ENCODE assay signal across 18 cellular contexts in the genomic region with DNA sequence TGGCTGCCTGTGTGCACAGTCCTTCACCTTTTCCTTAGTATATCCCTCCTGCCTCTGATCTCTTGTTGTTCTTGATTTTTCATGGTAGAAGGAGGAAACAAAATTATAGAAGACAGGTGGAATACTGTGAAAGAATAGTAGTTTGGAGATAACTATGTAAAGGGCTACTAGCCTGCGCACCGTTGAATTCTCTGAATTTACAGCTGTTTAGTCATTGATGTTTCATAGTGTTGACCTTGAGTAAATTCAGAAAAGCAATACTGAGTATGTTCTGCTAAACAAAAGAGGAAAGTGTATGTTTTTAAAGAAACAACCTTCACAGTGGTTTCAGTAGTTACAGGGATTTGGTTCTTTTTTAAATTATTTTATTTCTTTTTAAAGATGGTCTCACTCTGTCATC. TPM values are rescaled to one million over a fixed set of nuclear protein-coding genes. Genes with fewer than 3 reads are reported as not detected.
A peak's percentile ranks its signal among the peaks of the same experiment; 100 is the strongest.
DNase-seq lines count a peak whose midpoint lies in the region; ATAC-seq and TF ChIP-seq lines count a peak whose summit lies in the region.
"Had no signal": no experiment of that assay in that cellular context is flagged by ENCODE, and none has a peak within 500 bp of the region (broad histone marks: within the 10 kb centered on the region; RNA-seq: fewer than 3 reads in every experiment).

No MANE protein-coding gene starts in this region.

- no peaks in the 10 kb centered on the region for H3K79me1 ChIP-seq in trophoblast cell (ENCODE audit: low read length)

- H3K23ac ChIP-seq in trophoblast cell (ENCODE audit: low read length): no peak overlapping the region

- H3K27me3 Mint-ChIP-seq in HFFc6 (ENCODE audit: insufficient read depth) (no peaks in the 10 kb centered on the region), T-cell (no peaks in the 10 kb centered on the region), type B pancreatic cell (no peaks in the 10 kb centered on the region)
- H3K27me3 Mint-ChIP-seq: activated CD4-positive, alpha-beta memory T cell treated with anti-CD3 and anti-CD28 coated beads, Interleukin-2, amount 10 ng/mL, durations not matched to agents 7 days and 5 days; B cell had no signal

- H3K79me2 ChIP-seq in trophoblast cell (ENCODE audit: control insufficient read depth, insufficient read depth, low read length, poor library complexity): peaks cover 2% of the 10 kb centered on the region

- H3K4me2 ChIP-seq in trophoblast cell (ENCODE audit: low read length): no peak overlapping the region

- H4K8ac ChIP-seq in trophoblast cell (ENCODE audit: low read depth, low read length): no peak overlapping the region

- no peak overlapping the region for H3K18ac ChIP-seq in trophoblast cell (ENCODE audit: low read length)

- CTCF ChIA-PET in T-cell (lab: Charles Lee): no interaction called here

- H2AFZ ChIP-seq in trophoblast cell (ENCODE audit: insufficient read depth, low read length, poor library complexity): no peak overlapping the region

- no peak for TF ChIP-seq CTCF in HFFc6 (IDR thresholded peaks at IDR 0.05)
- no peak for TF ChIP-seq CTCF in type B pancreatic cell (conservative IDR thresholded peaks at IDR 0.05)

- H2BK5ac ChIP-seq in trophoblast cell (ENCODE audit: low read depth, low read length, poor library complexity): no peak overlapping the region

- POLR2A ChIA-PET in T-cell (lab: Charles Lee): no interaction called here

- H2BK12ac ChIP-seq in trophoblast cell (ENCODE audit: low read length): no peak overlapping the region

- H3K4me1 Mint-ChIP-seq in HFFc6 (ENCODE audit: low read depth) (peaks cover 44% of the 10 kb centered on the region), T-cell (peaks cover 35 to 53% (median 53%) of the 10 kb centered on the region in 3 donors), type B pancreatic cell (ENCODE audit: unreplicated experiment) (peaks cover 22% of the 10 kb centered on the region)

- H3K36me3 ChIP-seq in trophoblast cell (ENCODE audit: control insufficient read depth in 1 of 2, insufficient read depth in 2 of 2, low read length in 2 of 2): peaks cover 0 to 2% of the 10 kb centered on the region in 2 experiments
- H3K36me3 ChIP-seq: heart left ventricle, left lung, suprapubic skin had no signal

- H3K36me3 Mint-ChIP-seq in HFFc6 (ENCODE audit: low read depth) (no peaks in the 10 kb centered on the region), T-cell (peaks cover 6% of the 10 kb centered on the region), type B pancreatic cell (peaks cover 5% of the 10 kb centered on the region)

- H2BK120ac ChIP-seq in trophoblast cell (ENCODE audit: insufficient read depth, low read length, poor library complexity): no peak overlapping the region

- H3K14ac ChIP-seq in trophoblast cell (ENCODE audit: low read length): no peak overlapping the region

- H3K4me1 ChIP-seq in trophoblast cell (ENCODE audit: control insufficient read depth in 1 of 2, insufficient read depth in 2 of 2, low read length in 2 of 2): peaks cover 0 to 5% of the 10 kb centered on the region in 2 experiments

- H3K4me3 Mint-ChIP-seq in HFFc6: peak overlapping the region; percentile 46
- H3K4me3 Mint-ChIP-seq in T-cell: no peak overlapping the region
- no peak overlapping the region for H3K4me3 Mint-ChIP-seq in type B pancreatic cell
- H3K4me3 Mint-ChIP-seq: activated CD4-positive, alpha-beta memory T cell treated with anti-CD3 and anti-CD28 coated beads, Interleukin-2, amount 10 ng/mL, durations not matched to agents 7 days and 5 days; B cell had no signal

- no peaks in the 10 kb centered on the region for H3K27me3 ChIP-seq in trophoblast cell (ENCODE audit: insufficient read depth, low read length)
- H3K27me3 ChIP-seq: heart left ventricle, left lung, suprapubic skin had no signal

- DNase-seq in EL (peak; percentile 42), HFFc6 (no peak), amniotic epithelial cell (ENCODE audit: low read depth) (peak; percentile 72), trophoblast cell (peak; percentile 46 to 68), T-cell (no peak), type B pancreatic cell (ENCODE audit: extremely low spot score, unreplicated experiment) (no peak)
- DNase-seq: activated CD4-positive, alpha-beta memory T cell treated with anti-CD3 and anti-CD28 coated beads, Interleukin-2, amount 10 ng/mL, durations not matched to agents 7 days and 5 days; activated CD4-positive, CD25-positive, alpha-beta regulatory T cell; amniotic stem cell; central memory CD4-positive, alpha-beta T cell; heart left ventricle; NCI-H446; posterior cingulate gyrus had no signal

- H4K12ac ChIP-seq in trophoblast cell (ENCODE audit: low read depth, low read length): no peak overlapping the region

- no peak overlapping the region for H2AK5ac ChIP-seq in trophoblast cell (ENCODE audit: low read length)

- H3K9me3 Mint-ChIP-seq in HFFc6 (no peaks in the 10 kb centered on the region), T-cell (no peaks in the 10 kb centered on the region), type B pancreatic cell (no peaks in the 10 kb centered on the region)
- H3K9me3 Mint-ChIP-seq: activated CD4-positive, alpha-beta memory T cell treated with anti-CD3 and anti-CD28 coated beads, Interleukin-2, amount 10 ng/mL, durations not matched to agents 7 days and 5 days had no signal

- no peak overlapping the region for H3K9ac ChIP-seq in trophoblast cell (ENCODE audit: low read length)

- WGBS in trophoblast cell (ENCODE audit: extremely low coverage, insufficient coverage, insufficient read length): no CpG with 5 or more reads among the region's 2 CpGs

- ATAC-seq in T-cell (replicated peaks in 1 of 4): no peak
- ATAC-seq in GM18907 (IDR thresholded peaks at IDR 0.05; ENCODE audit: unreplicated experiment): no peak
- ATAC-seq: heart left ventricle, left lung had no signal

- H3K27ac Mint-ChIP-seq in HFFc6 (peak overlapping the region; percentile 92), T-cell (no peak overlapping the region), type B pancreatic cell (no peak overlapping the region)
- H3K27ac Mint-ChIP-seq: activated CD4-positive, alpha-beta memory T cell treated with anti-CD3 and anti-CD28 coated beads, Interleukin-2, amount 10 ng/mL, durations not matched to agents 7 days and 5 days; B cell had no signal

- no peak overlapping the region for H3K4me3 ChIP-seq in trophoblast cell (ENCODE audit: low read depth, low read length)
- H3K4me3 ChIP-seq: heart left ventricle, left lung, suprapubic skin had no signal

- H3K4ac ChIP-seq in trophoblast cell (ENCODE audit: low read depth, low read length): no peak overlapping the region

- no peaks in the 10 kb centered on the region for H3K9me3 ChIP-seq in trophoblast cell (ENCODE audit: insufficient read depth, low read depth, low read length)
- H3K9me3 ChIP-seq: heart left ventricle, left lung, suprapubic skin had no signal

- no peak overlapping the region for H4K91ac ChIP-seq in trophoblast cell (ENCODE audit: low read depth, low read length)

- no peak overlapping the region for H3K27ac ChIP-seq in trophoblast cell (ENCODE audit: low read depth, low read length)
- H3K27ac ChIP-seq: HL-60, left lung, suprapubic skin had no signal

RNA-seq across cellular contexts. Expression of gene CAMTA1, which starts 18.1 kb away (rescaled TPM):
- 10 to 100 TPM; 78.1 to 96.6 (median 86.1) TPM for total RNA-seq in HFFc6 (2021; fragmentation: NEBNext Ultra II Directional; extraction: Animal tissue kit (Norgen Biotek cat#: 25700))
- 185 and 191 TPM in 2 replicates for polyA plus RNA-seq in trophoblast cell (2013)
- total RNA-seq in T-cell (10 to 100 TPM; 29.7 to 37.4 (median 34.6) TPM), type B pancreatic cell (ENCODE audit: low replicate concordance) (76.3 and 82.5 TPM in 2 replicates)

Comparison
In these comparisons a context has a peak if more than half of its experiments do, and no peak if none do; other contexts are left out.
1. DNase-seq: peak in EL (single experiment), amniotic epithelial cell (single experiment) and trophoblast cell (2 of 2); none in HFFc6 (single experiment), T-cell (0 of 34) and type B pancreatic cell (single experiment).